ENCODE assay signal across 13 cellular contexts in the genomic region with DNA sequence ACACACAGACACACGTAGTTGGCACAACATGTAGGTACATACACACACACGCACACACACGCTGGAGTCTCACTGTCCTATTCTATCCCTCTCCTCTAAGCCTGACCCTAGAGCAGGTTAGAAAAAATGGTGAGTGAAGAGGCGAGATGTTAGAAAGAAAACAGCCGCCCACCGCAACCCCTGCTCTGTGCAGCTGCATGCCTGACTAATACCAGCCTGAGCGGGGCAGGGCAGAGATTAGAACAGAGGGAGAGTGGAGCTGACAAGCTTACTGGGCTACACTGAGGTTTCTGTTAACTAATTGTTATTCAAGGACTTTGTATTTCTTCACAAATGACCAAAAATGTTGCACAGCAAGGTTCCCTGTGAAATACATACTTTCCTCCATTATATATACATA. TPM values are rescaled to one million over a fixed set of nuclear protein-coding genes. Genes with fewer than 3 reads are reported as not detected.
DNase-seq lines count a peak whose midpoint lies in the region; ATAC-seq, FAIRE-seq and TF ChIP-seq lines count a peak whose summit lies in the region.
"Had no signal": no experiment of that assay in that cellular context is flagged by ENCODE, and none has a peak within 500 bp of the region (broad histone marks: within the 10 kb centered on the region; RNA-seq: fewer than 3 reads in every experiment).

No MANE protein-coding gene starts in this region.

- no peak for TF ChIP-seq POLR2A in heart left ventricle (IDR thresholded peaks at IDR 0.05)

- H3K9me3 ChIP-seq in right atrium auricular region: no peaks in the 10 kb centered on the region
- no peaks in the 10 kb centered on the region for H3K9me3 ChIP-seq in heart left ventricle
- H3K9me3 ChIP-seq: BLaER1 treated with 17β-estradiol and CSF1 and Interleukin-3, amounts not matched to agents 10 nM and 100 nM had no signal

- DNase-seq in Right ventricle myocardium inferior (ENCODE audit: missing footprints) (peak; percentile 52), right atrium auricular region (ENCODE audit: low spot score) (no peak), bronchial epithelial cell (ENCODE audit: low read depth) (no peak), left lobe of liver (ENCODE audit: low spot score) (peak; percentile 33), heart left ventricle (no peak), T-helper 2 cell (no peak)
- DNase-seq: ACHN; CD4-positive, CD25-positive, alpha-beta regulatory T cell; H9 had no signal

- no peak for ATAC-seq in Right ventricle myocardium inferior
- no peak for ATAC-seq in left lobe of liver
- no peak for ATAC-seq in HG03354 (IDR thresholded peaks at IDR 0.05; ENCODE audit: poor library complexity, severe bottlenecking, unreplicated experiment)
- no peak for ATAC-seq in heart left ventricle
- ATAC-seq: GM12878, GM23338 had no signal

- intact Hi-C loops in Right ventricle myocardium inferior (cut with DNase I) (no loop called here), heart left ventricle (cut with DNase I) (no loop called here)

- 76 to 93% (median 85%) methylated on average over 7 of the region's 7 CpGs for WGBS in heart left ventricle, 4 donors

- TF ChIP-seq CTCF in right atrium auricular region (IDR thresholded peaks at IDR 0.05): no peak
- no peak for TF ChIP-seq CTCF in bronchial epithelial cell (IDR thresholded peaks at IDR 0.05; ENCODE audit: insufficient read depth, low read length, severe bottlenecking)
- TF ChIP-seq CTCF in heart left ventricle (IDR thresholded peaks at IDR 0.05): no peak

- H3K27ac ChIP-seq in right atrium auricular region: no peak overlapping the region
- no peak overlapping the region for H3K27ac ChIP-seq in heart left ventricle
- H3K27ac ChIP-seq: BLaER1 treated with 17β-estradiol and CSF1 and Interleukin-3, amounts not matched to agents 10 nM and 100 nM had no signal

- H3K4me1 ChIP-seq in right atrium auricular region (peaks cover 0 to 5% of the 10 kb centered on the region in 2 donors), heart left ventricle (peaks cover 0 to 9% (median 4%) of the 10 kb centered on the region in 12 donors)

- H3K4me3 ChIP-seq in right atrium auricular region (no peak overlapping the region), bronchial epithelial cell (ENCODE audit: low read depth, low read length) (no peak overlapping the region), heart left ventricle (no peak overlapping the region)
- H3K4me3 ChIP-seq: BLaER1 treated with 17β-estradiol and CSF1 and Interleukin-3, amounts not matched to agents 10 nM and 100 nM; GM12878; GM23338 had no signal

- H3K36me3 ChIP-seq in right atrium auricular region: peaks cover 69% of the 10 kb centered on the region
- H3K36me3 ChIP-seq in bronchial epithelial cell (ENCODE audit: control insufficient read depth, insufficient read depth, low read length): peaks cover 33% of the 10 kb centered on the region
- peaks cover 2 to 88% (median 80%) of the 10 kb centered on the region in 9 donors for H3K36me3 ChIP-seq in heart left ventricle

- H3K27me3 ChIP-seq in right atrium auricular region (no peaks in the 10 kb centered on the region), bronchial epithelial cell (ENCODE audit: control insufficient read depth, insufficient read depth, low read length) (no peaks in the 10 kb centered on the region), heart left ventricle (no peaks in the 10 kb centered on the region)
- H3K27me3 ChIP-seq: BLaER1 treated with 17β-estradiol and CSF1 and Interleukin-3, amounts not matched to agents 10 nM and 100 nM had no signal

- peak; percentile 36 for FAIRE-seq in bronchial epithelial cell (lab: Jason Lieb, UNC)
- FAIRE-seq: GM12878 had no signal

RNA-seq across cellular contexts. Expression of gene AMFR, which starts 59.8 kb away (rescaled TPM):
- total RNA-seq in Right ventricle myocardium inferior (68.9 TPM), right atrium auricular region (100 to 1,000 TPM; 110 to 153 TPM), bronchial epithelial cell (224 and 319 TPM in 2 replicates), left lobe of liver (159 TPM), heart left ventricle (100 to 1,000 TPM in 2 of 9 donors, 10 to 100 TPM in 7; 57.1 to 146 (median 84.8) TPM)
- 10 to 100 TPM; 26.4 to 97.4 TPM for polyA plus RNA-seq in heart left ventricle

Comparison
In these comparisons a context has a peak if more than half of its experiments do, and no peak if none do; other contexts are left out.
1. DNase-seq: peak in Right ventricle myocardium inferior (single experiment) and left lobe of liver (single experiment); none in right atrium auricular region (single experiment), bronchial epithelial cell (single experiment), heart left ventricle (0 of 5) and T-helper 2 cell (0 of 5).